1 cellular context compared by ENCODE assay signal in genomic region chr11:269146-269890, GRCh38.
TF ChIP-seq lines count a peak whose summit lies in the region.

No MANE protein-coding gene starts in this region.

TF ChIP-seq in K562, 482 proteins besides CTCF, POLR2A, EP300 and RAD21 (continued from another document and continues in another):
- TF ChIP-seq ZNF184 (CRISPR knock-in tag; IDR thresholded peaks at IDR 0.05) (no peak), ZBTB43 (CRISPR knock-in tag; IDR thresholded peaks at IDR 0.05) (no peak), ARID3A (IDR thresholded peaks at IDR 0.05; ENCODE audit: borderline replicate concordance, low read depth, low read length) (no peak), RUNX1 (IDR thresholded peaks at IDR 0.05; ENCODE audit: low read depth) (no peak), RBM25 (IDR thresholded peaks at IDR 0.05; ENCODE audit: low read depth, low read length, severe bottlenecking) (no peak), DEAF1 (CRISPR knock-in tag; IDR thresholded peaks at IDR 0.05) (no peak), ARID3B (CRISPR knock-in tag; IDR thresholded peaks at IDR 0.05; ENCODE audit: borderline replicate concordance) (no peak), ZBTB12 (CRISPR knock-in tag; IDR thresholded peaks at IDR 0.05) (no peak), KLF6 (CRISPR knock-in tag; IDR thresholded peaks at IDR 0.05; ENCODE audit: borderline replicate concordance) (no peak), ATF4 (CRISPR knock-in tag; IDR thresholded peaks at IDR 0.05) (peak; percentile 96), SMARCE1 (IDR thresholded peaks at IDR 0.05) (no peak; the same call in 1 of the 2 replicates), DNMT1 (IDR thresholded peaks at IDR 0.05) (0 out of 2 replicates have a peak, but pooled peaks have one; percentile 63), NCOA4 (IDR thresholded peaks at IDR 0.05; ENCODE audit: partially characterized antibody) (no peak), TGIF2 (CRISPR knock-in tag; IDR thresholded peaks at IDR 0.05) (no peak), RAD51 (IDR thresholded peaks at IDR 0.05; ENCODE audit: borderline replicate concordance, low read depth) (peak; percentile 95), BCLAF1 (IDR thresholded peaks at IDR 0.05; ENCODE audit: borderline replicate concordance in 1 of 2, control insufficient read depth in 1 of 2, low read depth in 2 of 2, low read length in 1 of 2) (no peak), XRCC4 (IDR thresholded peaks at IDR 0.05; ENCODE audit: extremely low read depth, insufficient read depth, insufficient read length) (no peak), SAP30 (IDR thresholded peaks at IDR 0.05; ENCODE audit: borderline replicate concordance, insufficient read depth, low read depth, low read length, poor library complexity, severe bottlenecking) (no peak), PML (IDR thresholded peaks at IDR 0.05; ENCODE audit: low read length) (no peak), ZNF592 (IDR thresholded peaks at IDR 0.05) (peak; percentile 14; the same call in 1 of the 2 replicates), CREB5 (CRISPR knock-in tag; IDR thresholded peaks at IDR 0.05) (no peak), TEAD1 (CRISPR knock-in tag; IDR thresholded peaks at IDR 0.05) (0 out of 4 replicates have a peak, but pooled peaks of 1 of the 2 experiments have one; percentile 50), NRF1 (conservative IDR thresholded peaks at IDR 0.05 in 1 of 2, IDR thresholded peaks at IDR 0.05 in 1 of 2) (no peak; a peak in 1 of 4 replicates), KAT2B (IDR thresholded peaks at IDR 0.05; ENCODE audit: low read depth, low read length) (no peak), SNIP1 (IDR thresholded peaks at IDR 0.05; ENCODE audit: low read depth) (no peak), BMI1 (IDR thresholded peaks at IDR 0.05; ENCODE audit: low read length) (no peak), ARID4B (CRISPR knock-in tag; IDR thresholded peaks at IDR 0.05) (peak; percentile 74; the same call in 1 of the 2 replicates)
- TF ChIP-seq, protein P1, sequence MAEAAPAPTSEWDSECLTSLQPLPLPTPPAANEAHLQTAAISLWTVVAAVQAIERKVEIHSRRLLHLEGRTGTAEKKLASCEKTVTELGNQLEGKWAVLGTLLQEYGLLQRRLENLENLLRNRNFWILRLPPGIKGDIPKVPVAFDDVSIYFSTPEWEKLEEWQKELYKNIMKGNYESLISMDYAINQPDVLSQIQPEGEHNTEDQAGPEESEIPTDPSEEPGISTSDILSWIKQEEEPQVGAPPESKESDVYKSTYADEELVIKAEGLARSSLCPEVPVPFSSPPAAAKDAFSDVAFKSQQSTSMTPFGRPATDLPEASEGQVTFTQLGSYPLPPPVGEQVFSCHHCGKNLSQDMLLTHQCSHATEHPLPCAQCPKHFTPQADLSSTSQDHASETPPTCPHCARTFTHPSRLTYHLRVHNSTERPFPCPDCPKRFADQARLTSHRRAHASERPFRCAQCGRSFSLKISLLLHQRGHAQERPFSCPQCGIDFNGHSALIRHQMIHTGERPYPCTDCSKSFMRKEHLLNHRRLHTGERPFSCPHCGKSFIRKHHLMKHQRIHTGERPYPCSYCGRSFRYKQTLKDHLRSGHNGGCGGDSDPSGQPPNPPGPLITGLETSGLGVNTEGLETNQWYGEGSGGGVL (CRISPR knock-in tag; IDR thresholded peaks at IDR 0.05), result no peak
